In genomic region chr9:135545646-135546176, GRCh38 we compare ENCODE assay signal across 12 cellular contexts. TPM values are rescaled to one million over a fixed set of nuclear protein-coding genes. Genes with fewer than 3 reads are reported as not detected.
"Had no signal": no experiment of that assay in that cellular context is flagged by ENCODE, and none has a peak within 500 bp of the region (broad histone marks: within the 10 kb centered on the region; RNA-seq: fewer than 3 reads in every experiment).

TSS of gene OBP2A (plus strand) at chr9:135546126. CDS start at chr9:135546181, 55 bp downstream.

RNA-seq across cellular contexts. Expression of gene OBP2A, which starts in this region (rescaled TPM):
- total RNA-seq: cerebellum; esophagus squamous epithelium; heart right ventricle; liver; lung microvascular endothelial cell; myocyte; naive thymus-derived CD8-positive, alpha-beta T cell; osteoblast; right atrium auricular region; temporal lobe; upper lobe of left lung; vagina had no signal
